In genomic region chr13:57640582-57640981, GRCh38 we compare ENCODE assay signal across 35 cellular contexts. TPM values are rescaled to one million over a fixed set of nuclear protein-coding genes. Genes with fewer than 3 reads are reported as not detected.
DNase-seq lines count a peak whose midpoint lies in the region; ATAC-seq and TF ChIP-seq lines count a peak whose summit lies in the region.
"Had no signal": no experiment of that assay in that cellular context is flagged by ENCODE, and none has a peak within 500 bp of the region (broad histone marks: within the 10 kb centered on the region; RNA-seq: fewer than 3 reads in every experiment).

No MANE protein-coding gene starts in this region.

- H3K27me3 ChIP-seq in OCI-LY3 (ENCODE audit: low read depth, low read length), result no peaks in the 10 kb centered on the region
- H3K27me3 ChIP-seq: colonic mucosa, MG63, testis had no signal

- peaks cover 3% of the 10 kb centered on the region for H3K27me3 Mint-ChIP-seq in activated naive CD8-positive, alpha-beta T cell treated with anti-CD3 and anti-CD28 coated beads for 36 hours
- H3K27me3 Mint-ChIP-seq in T-helper 17 cell, result no peaks in the 10 kb centered on the region
- H3K27me3 Mint-ChIP-seq in activated naive CD4-positive, alpha-beta T cell treated with anti-CD3 and anti-CD28 coated beads for 36 hours (ENCODE audit: low read depth), result peaks cover 5% of the 10 kb centered on the region
- H3K27me3 Mint-ChIP-seq: CD8-positive, alpha-beta memory T cell had no signal

- intact Hi-C loops in activated naive CD4-positive, alpha-beta T cell treated with anti-CD3 and anti-CD28 coated beads for 36 hours (cut with micrococcal nuclease), result no loop called here

- no peaks in the 10 kb centered on the region for H3K79me2 ChIP-seq in OCI-LY3 (ENCODE audit: low read length)

- H4K20me1 ChIP-seq in OCI-LY3 (ENCODE audit: insufficient read depth, low read length), result no peaks in the 10 kb centered on the region

- H3K36me3 ChIP-seq in OCI-LY3 (replicated peaks; ENCODE audit: low read depth, low read length), result no peaks in the 10 kb centered on the region
- H3K36me3 ChIP-seq: colonic mucosa, MG63 had no signal

- DNase-seq in AML-193 (lab: John Stamatoyannopoulos, UW), result peak; percentile 90 to 96
- DNase-seq in astrocyte of the hippocampus (ENCODE audit: low read depth, low spot score), result peak; percentile 20
- peak; percentile 27 for DNase-seq in renal cortical epithelial cell (ENCODE audit: low read depth)
- no peak for DNase-seq in activated naive CD8-positive, alpha-beta T cell treated with anti-CD3 and anti-CD28 coated beads for 36 hours
- no peak for DNase-seq in T-helper 17 cell
- DNase-seq in activated naive CD4-positive, alpha-beta T cell treated with anti-CD3 and anti-CD28 coated beads for 36 hours, result no peak
- DNase-seq: activated CD4-positive, alpha-beta T cell treated with anti-CD3 and anti-CD28 coated beads, Interleukin-2, amount 50 U/mL, for 48 hours; activated CD4-positive, CD25-positive, alpha-beta regulatory T cell treated with anti-CD3 and anti-CD28 coated beads, Interleukin-2, amount 50 U/mL, for 72 hours; activated naive CD4-positive, alpha-beta T cell treated with Interleukin-2 at 50 U/mL for 16 hours; CD8-positive, alpha-beta memory T cell; colonic mucosa; DMS 273 treated with DMSO at 0.1 percent for 48 hours; effector CD8-positive, alpha-beta T cell; EL; H7; hypothalamus; KG1; left colon; mammary epithelial cell; MG63; NCI-H1436; NCI-H2081; NCI-H345; NCI-H69; SHP77 treated with DMSO at 0.1 percent for 48 hours; small intestine; stimulated activated naive CD4-positive, alpha-beta T cell; testis had no signal

- ATAC-seq in T-helper 17 cell, result no peak
- ATAC-seq in HG02870 (IDR thresholded peaks at IDR 0.05; ENCODE audit: unreplicated experiment), result no peak
- ATAC-seq: GM12878, left colon had no signal

- H3K4me3 Mint-ChIP-seq in activated naive CD8-positive, alpha-beta T cell treated with anti-CD3 and anti-CD28 coated beads for 36 hours, result no peak overlapping the region
- H3K4me3 Mint-ChIP-seq in T-helper 17 cell, result no peak overlapping the region
- no peak overlapping the region for H3K4me3 Mint-ChIP-seq in activated naive CD4-positive, alpha-beta T cell treated with anti-CD3 and anti-CD28 coated beads for 36 hours
- H3K4me3 Mint-ChIP-seq: activated T-helper 1 cell treated with anti-CD3 and anti-CD28 coated beads, Interleukin-12 subunit alpha, Interleukin-12 subunit beta, Interleukin-2, Interleukin-4 antibody, amounts not matched to agents 30 ng/mL and 10 ng/mL and 1 ng/mL, durations not matched to agents 14 hours and 24 hours and 36 hours; CD8-positive, alpha-beta memory T cell; nephron; T-helper 1 cell treated with Interleukin-12 subunit alpha and Interleukin-12 subunit beta and Interleukin-4 antibody, amounts not matched to agents 30 μg/mL and 1 μg/mL, for 36 hours had no signal

- H3K9me3 Mint-ChIP-seq in activated naive CD8-positive, alpha-beta T cell treated with anti-CD3 and anti-CD28 coated beads for 36 hours, result no peaks in the 10 kb centered on the region
- no peaks in the 10 kb centered on the region for H3K9me3 Mint-ChIP-seq in activated naive CD4-positive, alpha-beta T cell treated with anti-CD3 and anti-CD28 coated beads for 36 hours
- H3K9me3 Mint-ChIP-seq: activated T-helper 1 cell treated with anti-CD3 and anti-CD28 coated beads, Interleukin-12 subunit alpha, Interleukin-12 subunit beta, Interleukin-2, Interleukin-4 antibody, amounts not matched to agents 30 ng/mL and 10 ng/mL and 1 ng/mL, durations not matched to agents 14 hours and 24 hours and 36 hours; nephron; T-helper 1 cell treated with Interleukin-12 subunit alpha and Interleukin-12 subunit beta and Interleukin-4 antibody, amounts not matched to agents 30 μg/mL and 1 μg/mL, for 36 hours had no signal

- no peak overlapping the region for H3K9ac ChIP-seq in OCI-LY3 (ENCODE audit: low read length)

- CTCF ChIA-PET in activated naive CD4-positive, alpha-beta T cell treated with anti-CD3 and anti-CD28 coated beads for 36 hours (lab: Charles Lee), result no interaction called here

- H2AFZ ChIP-seq in OCI-LY3 (ENCODE audit: low read depth, low read length), result 0 out of 2 replicates have a peak overlapping the region, but pooled peaks have one; percentile 14

- H3K4me1 Mint-ChIP-seq in activated naive CD8-positive, alpha-beta T cell treated with anti-CD3 and anti-CD28 coated beads for 36 hours, result no peaks in the 10 kb centered on the region
- no peaks in the 10 kb centered on the region for H3K4me1 Mint-ChIP-seq in T-helper 17 cell
- H3K4me1 Mint-ChIP-seq in activated naive CD4-positive, alpha-beta T cell treated with anti-CD3 and anti-CD28 coated beads for 36 hours (ENCODE audit: low read depth), result no peaks in the 10 kb centered on the region
- H3K4me1 Mint-ChIP-seq: CD8-positive, alpha-beta memory T cell; nephron had no signal

- no peak overlapping the region for H3K27ac ChIP-seq in OCI-LY3 (ENCODE audit: low read length)
- H3K27ac ChIP-seq: colonic mucosa, epithelial cell of prostate, testis had no signal

- no peak overlapping the region for H3K4me3 ChIP-seq in OCI-LY3 (ENCODE audit: low read length)
- H3K4me3 ChIP-seq: colonic mucosa, GM12878, MG63, testis had no signal

- H3K9me3 ChIP-seq in OCI-LY3 (ENCODE audit: insufficient read depth, low read length), result no peaks in the 10 kb centered on the region
- no peaks in the 10 kb centered on the region for H3K9me3 ChIP-seq in T-helper 17 cell (ENCODE audit: control insufficient read depth, low read length, poor library complexity, severe bottlenecking)
- H3K9me3 ChIP-seq: colonic mucosa, MG63, testis had no signal

- no peak for TF ChIP-seq CTCF in OCI-LY3 (IDR thresholded peaks at IDR 0.05; ENCODE audit: low read depth, low read length)

- no peaks in the 10 kb centered on the region for H3K36me3 Mint-ChIP-seq in activated naive CD8-positive, alpha-beta T cell treated with anti-CD3 and anti-CD28 coated beads for 36 hours
- H3K36me3 Mint-ChIP-seq in T-helper 17 cell (ENCODE audit: low read depth), result no peaks in the 10 kb centered on the region
- H3K36me3 Mint-ChIP-seq in activated naive CD4-positive, alpha-beta T cell treated with anti-CD3 and anti-CD28 coated beads for 36 hours (ENCODE audit: low read depth), result no peaks in the 10 kb centered on the region
- H3K36me3 Mint-ChIP-seq: CD8-positive, alpha-beta memory T cell had no signal

- H3K4me1 ChIP-seq in OCI-LY3 (ENCODE audit: low read length), result no peaks in the 10 kb centered on the region
- H3K4me1 ChIP-seq: colonic mucosa, testis had no signal

- H3K4me2 ChIP-seq in OCI-LY3 (ENCODE audit: low read length), result no peak overlapping the region

- H3K27ac Mint-ChIP-seq in activated naive CD8-positive, alpha-beta T cell treated with anti-CD3 and anti-CD28 coated beads for 36 hours, result no peak overlapping the region
- no peak overlapping the region for H3K27ac Mint-ChIP-seq in T-helper 17 cell
- no peak overlapping the region for H3K27ac Mint-ChIP-seq in activated naive CD4-positive, alpha-beta T cell treated with anti-CD3 and anti-CD28 coated beads for 36 hours
- H3K27ac Mint-ChIP-seq: activated T-helper 1 cell treated with anti-CD3 and anti-CD28 coated beads, Interleukin-12 subunit alpha, Interleukin-12 subunit beta, Interleukin-2, Interleukin-4 antibody, amounts not matched to agents 30 ng/mL and 10 ng/mL and 1 ng/mL, durations not matched to agents 14 hours and 24 hours and 36 hours; CD8-positive, alpha-beta memory T cell; nephron; T-helper 1 cell treated with Interleukin-12 subunit alpha and Interleukin-12 subunit beta and Interleukin-4 antibody, amounts not matched to agents 30 μg/mL and 1 μg/mL, for 36 hours had no signal

RNA-seq across cellular contexts. Expression of gene PCDH17, which starts 9.0 kb away (rescaled TPM):
- total RNA-seq in renal cortical epithelial cell (under 0.01 TPM in 2 replicates), T-helper 17 cell (under 1 TPM; 0.15 to 0.29 TPM)
- not detected for total RNA-seq in activated naive CD8-positive, alpha-beta T cell treated with anti-CD3 and anti-CD28 coated beads for 36 hours
- total RNA-seq in activated naive CD4-positive, alpha-beta T cell treated with anti-CD3 and anti-CD28 coated beads for 36 hours, result not detected
- total RNA-seq: CD8-positive, alpha-beta memory T cell; mammary epithelial cell had no signal

Comparison
In these comparisons a context has a peak if more than half of its experiments do, and no peak if none do; other contexts are left out.
1. DNase-seq: peak in AML-193 (2 of 2), astrocyte of the hippocampus (single experiment) and renal cortical epithelial cell (single experiment); none in activated naive CD8-positive, alpha-beta T cell treated with anti-CD3 and anti-CD28 coated beads for 36 hours (single experiment), T-helper 17 cell (0 of 3) and activated naive CD4-positive, alpha-beta T cell treated with anti-CD3 and anti-CD28 coated beads for 36 hours (single experiment).